ENCODE assay signal across 8 cellular contexts in the genomic region with DNA sequence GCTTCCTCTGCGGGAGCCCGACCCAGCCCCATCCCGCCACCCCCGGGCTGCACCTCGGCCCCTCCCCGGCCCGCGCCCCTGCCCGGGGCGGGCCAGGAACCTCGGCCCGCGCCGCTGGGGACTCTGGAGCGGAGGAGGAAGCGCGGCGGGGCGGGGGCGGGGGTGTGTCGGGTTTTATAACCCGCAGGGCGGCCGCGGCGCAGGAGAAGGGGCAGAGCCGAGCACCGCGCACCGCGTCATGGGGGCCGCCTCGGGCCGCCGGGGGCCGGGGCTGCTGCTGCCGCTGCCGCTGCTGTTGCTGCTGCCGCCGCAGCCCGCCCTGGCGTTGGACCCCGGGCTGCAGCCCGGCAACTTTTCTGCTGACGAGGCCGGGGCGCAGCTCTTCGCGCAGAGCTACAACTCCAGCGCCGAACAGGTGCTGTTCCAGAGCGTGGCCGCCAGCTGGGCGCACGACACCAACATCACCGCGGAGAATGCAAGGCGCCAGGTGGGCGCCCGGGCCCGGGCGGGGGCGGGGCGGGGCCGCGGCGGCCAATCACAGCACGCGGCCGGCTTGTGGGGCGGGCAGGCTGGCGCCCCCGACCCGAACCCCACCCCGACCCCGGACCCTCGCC. TPM values are rescaled to one million over a fixed set of nuclear protein-coding genes. Genes with fewer than 3 reads are reported as not detected.
DNase-seq lines count a peak whose midpoint lies in the region; ATAC-seq, FAIRE-seq and TF ChIP-seq lines count a peak whose summit lies in the region.

A gene (plus strand): TSS at position 205 of the 614 bp plus-strand sequence. CDS start 34 bp downstream, at position 239.

- peak within 1 kb of the TSS in 1 of 2 experiments; percentile 87; a peak in 3 of 4 replicates for H3K9ac ChIP-seq in K562 (ENCODE audit: insufficient read depth in 1 of 2, low read depth in 2 of 2, low read length in 2 of 2)

- in situ Hi-C loops in K562 (cut with MboI), result loop anchor here (5.0 kb wide), 1 partner anchor 55 kb away; no protein-coding TSS in a partner anchor

- no peaks in the 10 kb centered on the region for H4K20me1 ChIP-seq in K562 (replicated peaks; ENCODE audit: control insufficient read depth, insufficient read depth, low read length)

- FAIRE-seq in K562 (lab: Jason Lieb, UNC) (no peak), small intestine (lab: Jason Lieb, UNC) (no peak)

- TF ChIP-seq RAD21 in K562 (CRISPR knock-in tag; conservative IDR thresholded peaks at IDR 0.05 in 1 of 2, IDR thresholded peaks at IDR 0.05 in 1 of 2), result no peak

- H3K4me3 ChIP-seq in SJCRH30 (peak within 1 kb of the TSS; percentile 61), K562 (peak within 1 kb of the TSS; percentile 45), iPS-18c (ENCODE audit: insufficient read depth, low read depth, low read length) (peak within 1 kb of the TSS; percentile 53), small intestine (ENCODE audit: low read depth in 1 of 2, low read length in 2 of 2) (peak within 1 kb of the TSS in 1 of 2 donors; percentile 58)

- TF ChIP-seq CTCF in K562 (IDR thresholded peaks at IDR 0.05 in 2 of 3, conservative IDR thresholded peaks at IDR 0.05 in 1 of 3; ENCODE audit: insufficient read depth in 2 of 3, low read depth in 1 of 3, low read length in 3 of 3), result no peak

- peak within 1 kb of the TSS; percentile 73 for H2AFZ ChIP-seq in K562 (ENCODE audit: low read depth, low read length)

- peak; percentile 52 for DNase-seq in DMS153 (lab: John Stamatoyannopoulos, UW)
- peak; percentile 72 to 75 for DNase-seq in SJCRH30
- peak; percentile 69 to 82 (median 75) for DNase-seq in K562 (ENCODE audit: extremely low read depth in 1 of 4, low spot score in 3 of 4)
- DNase-seq in small intestine, result peak; percentile 88
- DNase-seq in effector CD4-positive, alpha-beta T cell, result no peak

- ATAC-seq in HG03354 (IDR thresholded peaks at IDR 0.05; ENCODE audit: poor library complexity, severe bottlenecking, unreplicated experiment) (peak; percentile 58), K562 (peak; percentile 64), HG02884 (IDR thresholded peaks at IDR 0.05; ENCODE audit: unreplicated experiment) (no peak)

- H3K9me3 ChIP-seq in SJCRH30 (replicated peaks) (no peaks in the 10 kb centered on the region), K562 (replicated peaks; ENCODE audit: control insufficient read depth, insufficient read depth, low read depth, low read length) (no peaks in the 10 kb centered on the region), iPS-18c (ENCODE audit: control insufficient read depth, insufficient read depth, low read length) (peaks cover 2% of the 10 kb centered on the region), small intestine (ENCODE audit: control insufficient read depth, low read depth) (no peaks in the 10 kb centered on the region)

- peak within 1 kb of the TSS; percentile 57 for H3K4me2 ChIP-seq in K562 (ENCODE audit: insufficient read depth, low read length)

- H3K27me3 ChIP-seq in SJCRH30, result no peaks in the 10 kb centered on the region
- H3K27me3 ChIP-seq in K562 (ENCODE audit: control insufficient read depth in 2 of 2, insufficient read depth in 2 of 2, low read length in 2 of 2), result no peaks in the 10 kb centered on the region
- H3K27me3 ChIP-seq in small intestine (ENCODE audit: control insufficient read depth in 2 of 2, insufficient read depth in 2 of 2, low read length in 2 of 2), result no peaks in the 10 kb centered on the region

- H3K4me1 ChIP-seq in SJCRH30 (0 out of 2 replicates have a peak, but pooled peaks cover 2% of the 10 kb centered on the region), K562 (replicated peaks in 1 of 2; ENCODE audit: control insufficient read depth in 2 of 2, insufficient read depth in 2 of 2, low read length in 2 of 2) (peaks cover 23 to 46% of the 10 kb centered on the region in 2 experiments), small intestine (ENCODE audit: control insufficient read depth in 2 of 2, insufficient read depth in 1 of 2, low read depth in 1 of 2, low read length in 1 of 2) (peaks cover 0 to 2% of the 10 kb centered on the region in 2 donors)

- H3K36me3 ChIP-seq in SJCRH30, result no peaks in the 10 kb centered on the region
- no peaks in the 10 kb centered on the region for H3K36me3 ChIP-seq in K562 (ENCODE audit: control insufficient read depth, insufficient read depth, low read length)
- H3K36me3 ChIP-seq in small intestine (ENCODE audit: control insufficient read depth in 2 of 2, insufficient read depth in 2 of 2, low read length in 2 of 2), result peaks cover 0 to 6% of the 10 kb centered on the region in 2 donors

- H3K79me2 ChIP-seq in K562 (ENCODE audit: control insufficient read depth, insufficient read depth, low read length), result no peaks in the 10 kb centered on the region

- BruUV-seq in K562 (replicated peaks; lab: Mats Ljungman, UMichigan), result no TSS peak

- CTCF ChIA-PET in K562 (lab: Yijun Ruan, JAX; ENCODE audit: low intra/inter-chr PET ratio), result interaction anchor here (1.0 to 4.3 kb wide), 2 partner anchors 30 to 52 kb away, joined by 3 to 35 read pairs; a partner anchor contains a TSS

- H3K9me1 ChIP-seq in K562 (ENCODE audit: control insufficient read depth, insufficient read depth, low read length), result no peaks in the 10 kb centered on the region

- intact Hi-C loops in K562 (cut with micrococcal nuclease), result no loop called here

- H3K27ac ChIP-seq in SJCRH30 (peak within 1 kb of the TSS; percentile 42), K562 (ENCODE audit: extremely low read depth, low read depth, low read length) (no peak within 1 kb of the TSS), small intestine (ENCODE audit: low read depth in 1 of 2, low read length in 1 of 2) (peak within 1 kb of the TSS; percentile 80 to 89)

- no peak for TF ChIP-seq EP300 in K562 (IDR thresholded peaks at IDR 0.05; ENCODE audit: low read length)

- TF ChIP-seq POLR2A in K562 (conservative IDR thresholded peaks at IDR 0.05), result no peak

- POLR2A ChIA-PET in K562 (lab: Yijun Ruan, JAX), result interaction anchor here (1.0 kb wide), 1 partner anchor 32 kb away, joined by 3 read pairs; no protein-coding TSS in a partner anchor

- no CpG with 5 or more reads among the region's 77 CpGs for WGBS in K562 (ENCODE audit: insufficient coverage, low coverage, missing lambda C conversion rate)
- 1% methylated on average over 40 to 77 of the region's 77 CpGs for WGBS in small intestine, 3 donors

TF ChIP-seq in K562, 482 proteins besides CTCF, POLR2A, EP300 and RAD21 (continues in another document):
- TF ChIP-seq SMC3 (conservative IDR thresholded peaks at IDR 0.05; ENCODE audit: insufficient read depth, low read depth, low read length) (no peak), RNF2 (IDR thresholded peaks at IDR 0.05) (no peak), L3MBTL2 (IDR thresholded peaks at IDR 0.05) (peak; percentile 75; the same call in 1 of the 2 replicates), ZNF668 (CRISPR knock-in tag; IDR thresholded peaks at IDR 0.05) (no peak), TEAD1 (CRISPR knock-in tag; IDR thresholded peaks at IDR 0.05) (peak in 1 of 2 experiments; percentile 39; a peak in 1 of 4 replicates)
- TF ChIP-seq, protein P1, sequence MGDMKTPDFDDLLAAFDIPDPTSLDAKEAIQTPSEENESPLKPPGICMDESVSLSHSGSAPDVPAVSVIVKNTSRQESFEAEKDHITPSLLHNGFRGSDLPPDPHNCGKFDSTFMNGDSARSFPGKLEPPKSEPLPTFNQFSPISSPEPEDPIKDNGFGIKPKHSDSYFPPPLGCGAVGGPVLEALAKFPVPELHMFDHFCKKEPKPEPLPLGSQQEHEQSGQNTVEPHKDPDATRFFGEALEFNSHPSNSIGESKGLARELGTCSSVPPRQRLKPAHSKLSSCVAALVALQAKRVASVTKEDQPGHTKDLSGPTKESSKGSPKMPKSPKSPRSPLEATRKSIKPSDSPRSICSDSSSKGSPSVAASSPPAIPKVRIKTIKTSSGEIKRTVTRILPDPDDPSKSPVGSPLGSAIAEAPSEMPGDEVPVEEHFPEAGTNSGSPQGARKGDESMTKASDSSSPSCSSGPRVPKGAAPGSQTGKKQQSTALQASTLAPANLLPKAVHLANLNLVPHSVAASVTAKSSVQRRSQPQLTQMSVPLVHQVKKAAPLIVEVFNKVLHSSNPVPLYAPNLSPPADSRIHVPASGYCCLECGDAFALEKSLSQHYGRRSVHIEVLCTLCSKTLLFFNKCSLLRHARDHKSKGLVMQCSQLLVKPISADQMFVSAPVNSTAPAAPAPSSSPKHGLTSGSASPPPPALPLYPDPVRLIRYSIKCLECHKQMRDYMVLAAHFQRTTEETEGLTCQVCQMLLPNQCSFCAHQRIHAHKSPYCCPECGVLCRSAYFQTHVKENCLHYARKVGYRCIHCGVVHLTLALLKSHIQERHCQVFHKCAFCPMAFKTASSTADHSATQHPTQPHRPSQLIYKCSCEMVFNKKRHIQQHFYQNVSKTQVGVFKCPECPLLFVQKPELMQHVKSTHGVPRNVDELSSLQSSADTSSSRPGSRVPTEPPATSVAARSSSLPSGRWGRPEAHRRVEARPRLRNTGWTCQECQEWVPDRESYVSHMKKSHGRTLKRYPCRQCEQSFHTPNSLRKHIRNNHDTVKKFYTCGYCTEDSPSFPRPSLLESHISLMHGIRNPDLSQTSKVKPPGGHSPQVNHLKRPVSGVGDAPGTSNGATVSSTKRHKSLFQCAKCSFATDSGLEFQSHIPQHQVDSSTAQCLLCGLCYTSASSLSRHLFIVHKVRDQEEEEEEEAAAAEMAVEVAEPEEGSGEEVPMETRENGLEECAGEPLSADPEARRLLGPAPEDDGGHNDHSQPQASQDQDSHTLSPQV (IDR thresholded peaks at IDR 0.05), result 0 out of 2 replicates have a peak, but pooled peaks have one; percentile 46

RNA-seq across cellular contexts. Expression of the gene that starts here (rescaled TPM):
- 0.76 and 1.1 TPM in 2 replicates for total RNA-seq in SJCRH30 (2014; rRNA removed; shearing (Covaris generic))
- 7.6 and 13.1 TPM in 2 replicates for total RNA-seq in K562 (2011; cell fraction: chromatin; rRNA removed; ENCODE audit: low replicate concordance)
- total RNA-seq in K562 (2011; cell fraction: nucleolus; rRNA removed), result 8.2 and 9.7 TPM in 2 replicates
- total RNA-seq in K562 (2011; cell fraction: nucleoplasm; rRNA removed), result 6.2 and 6.5 TPM in 2 replicates
- total RNA-seq in K562 (2014; rRNA removed) (0.61 and 2.5 TPM in 2 replicates), K562 (2014; rRNA removed; fragmentation: Illumina TruSeq; extraction: Trizol) (0.18 and 0.29 TPM in 2 replicates), K562 (2015; rRNA removed; fragmentation: Illumina TruSeq; extraction: Trizol) (0.34 and 0.54 TPM in 2 replicates), K562 (2021) (1.6 and 1.8 TPM in 2 replicates)
- polyA plus RNA-seq in K562 (2011; rRNA removed) (0.22 and 0.29 TPM in 2 replicates), K562 (2014; fragmentation: Illumina TruSeq; extraction: Trizol) (0.39 and 0.53 TPM in 2 replicates), K562 (2014; fragmentation: Nextera tagmentation; extraction: Ambion mirVana) (under 1 TPM in 1 of 2 experiments, not detected in 1; 0.07 TPM), K562 (2014; rRNA removed) (0.71 and 1.7 TPM in 2 replicates), small intestine (100 to 1,000 TPM in 2 of 3 donors, 10 to 100 TPM in 1; 49.6 to 216 (median 128) TPM)
- polyA plus RNA-seq in K562 (2011; cell fraction: cytosol; rRNA removed), result 0.63 and 1.3 TPM in 2 replicates
- 0.95 and 3.8 TPM in 2 replicates for polyA plus RNA-seq in K562 (2011; cell fraction: nucleus; rRNA removed)
- polyA plus RNA-seq in K562 (2012), result 1.7 and 2.6 TPM in 2 replicates
- polyA minus RNA-seq in K562 (2011; rRNA and poly(A)+ RNA removed), result 0.21 and 0.95 TPM in 2 replicates
- 1.2 TPM in 2 replicates for polyA minus RNA-seq in K562 (2011; cell fraction: cytosol; rRNA and poly(A)+ RNA removed)
- 1.7 and 3.2 TPM in 2 replicates for polyA minus RNA-seq in K562 (2011; cell fraction: nucleus; rRNA and poly(A)+ RNA removed)

Comparison
In these comparisons a context has a peak if more than half of its experiments do, and no peak if none do; other contexts are left out.
1. RNA of the gene that starts here (polyA plus RNA-seq): 49.6 to 216 TPM in small intestine; 0.07 to 3.8 TPM in K562; every median in the first group is over 10 times any median in the second.